21 cellular contexts compared by ENCODE assay signal in genomic region chr1:230243583-230244377, GRCh38.
DNase-seq lines count a peak whose midpoint lies in the region; ATAC-seq lines count a peak whose summit lies in the region.
"Had no signal": no experiment of that assay in that cellular context is flagged by ENCODE, and none has a peak within 500 bp of the region (broad histone marks: within the 10 kb centered on the region; RNA-seq: fewer than 3 reads in every experiment).

No MANE protein-coding gene starts in this region.

- peak; percentile 23 for DNase-seq in EL
- DNase-seq in HT1080 (ENCODE audit: low read depth) = peak; percentile 7
- DNase-seq in caudate nucleus (lab: John Stamatoyannopoulos, UW) = peak in 31 of 61 donors; percentile 11 to 85 (median 47)
- DNase-seq in myocyte (ENCODE audit: low read depth) = peak; percentile 42
- DNase-seq: activated effector memory CD4-positive, alpha-beta T cell treated with anti-CD3 and anti-CD28 coated beads, Interleukin-2, amount 50 U/mL, for 16 hours; DMS79; effector CD4-positive, alpha-beta T cell; GOT3; lower lobe of right lung; NCI-H1092; NCI-H2107; NCI-H69; stimulated activated CD4-positive, alpha-beta T cell treated with anti-CD3 and anti-CD28 coated beads, Interleukin-4, amount 100 ng/mL, for 1 hour; stimulated activated CD8-positive, alpha-beta memory T cell treated with anti-CD3 and anti-CD28 coated beads, Interleukin-4, amount 100 ng/mL, for 48 hours; trophoblast cell had no signal

- ATAC-seq in HG03378 (IDR thresholded peaks at IDR 0.05; ENCODE audit: unreplicated experiment) = no peak
- ATAC-seq in HG02970 (IDR thresholded peaks at IDR 0.05; ENCODE audit: low FRiP score, unreplicated experiment) = no peak
- no peak for ATAC-seq in HG03469 (IDR thresholded peaks at IDR 0.05; ENCODE audit: unreplicated experiment)
- no peak for ATAC-seq in GM21717 (IDR thresholded peaks at IDR 0.05; ENCODE audit: unreplicated experiment)
- ATAC-seq: lower lobe of right lung, Panc1, sciatic nerve had no signal

- H3K27ac ChIP-seq in caudate nucleus (ENCODE audit: low read depth, low read length) = peak overlapping the region; percentile 64
- H3K27ac ChIP-seq: lower lobe of right lung had no signal
